Comparison of ENCODE assay signal across 8 cellular contexts in genomic region chr22:30397656-30398635, GRCh38.
A peak's percentile ranks its signal among the peaks of the same experiment; 100 is the strongest.
DNase-seq lines count a peak whose midpoint lies in the region; TF ChIP-seq lines count a peak whose summit lies in the region.

No MANE protein-coding gene starts in this region.

- no peak overlapping the region for H3K27ac Mint-ChIP-seq in nephron progenitor cell

- H3K27me3 ChIP-seq in BLaER1 treated with 17β-estradiol and CSF1 and Interleukin-3, amounts not matched to agents 10 nM and 100 nM, result peaks cover 0 to 17% (median 4%) of the 10 kb centered on the region in 11 experiments; a peak in 11 of 22 replicates
- H3K27me3 ChIP-seq in NT2/D1 (ENCODE audit: insufficient read depth, insufficient read length) (peaks cover 42% of the 10 kb centered on the region), endocrine pancreas (ENCODE audit: control insufficient read depth, insufficient read depth, low read length) (no peaks in the 10 kb centered on the region)

- peaks cover 37 to 49% (median 43%) of the 10 kb centered on the region in 10 experiments for H3K4me1 ChIP-seq in BLaER1 treated with 17β-estradiol and CSF1 and Interleukin-3, amounts not matched to agents 10 nM and 100 nM
- H3K4me1 ChIP-seq in NT2/D1 (ENCODE audit: insufficient read depth, insufficient read length), result peaks cover 8% of the 10 kb centered on the region
- H3K4me1 ChIP-seq in endocrine pancreas (ENCODE audit: control insufficient read depth, insufficient read depth, low read length), result no peaks in the 10 kb centered on the region

- TF ChIP-seq CTCF in nephron progenitor cell (IDR thresholded peaks at IDR 0.05), result no peak

- H3K4me2 ChIP-seq in BLaER1 treated with 17β-estradiol and CSF1 and Interleukin-3, amounts not matched to agents 10 nM and 100 nM, result peak overlapping the region; percentile 86 to 99 (median 94)

- DNase-seq in NT2/D1 (ENCODE audit: low read depth, low spot score), result no peak
- DNase-seq in nephron progenitor cell, result no peak
- DNase-seq in NCI-H2196 (lab: John Stamatoyannopoulos, UW; ENCODE audit: unreplicated experiment), result no peak
- DNase-seq in iPS-NIHi7 (ENCODE audit: extremely low spot score), result no peak
- no peak for DNase-seq in activated CD4-positive, alpha-beta T cell treated with anti-CD3 and anti-CD28 coated beads for 48 hours
- DNase-seq in RKO (ENCODE audit: low spot score), result no peak

- peaks cover 54% of the 10 kb centered on the region for H3K4me1 Mint-ChIP-seq in nephron progenitor cell

- peaks cover 36% of the 10 kb centered on the region for H3K27me3 Mint-ChIP-seq in nephron progenitor cell (ENCODE audit: low read depth, poor library complexity)

- H3K36me3 Mint-ChIP-seq in nephron progenitor cell (ENCODE audit: low read depth), result no peaks in the 10 kb centered on the region

- H3K36me3 ChIP-seq in BLaER1 treated with 17β-estradiol and CSF1 and Interleukin-3, amounts not matched to agents 10 nM and 100 nM, result peaks cover 0 to 8% (median 0%) of the 10 kb centered on the region in 11 experiments; a peak in 2 of 22 replicates
- H3K36me3 ChIP-seq in NT2/D1 (ENCODE audit: insufficient read depth, insufficient read length, low read length) (no peaks in the 10 kb centered on the region), endocrine pancreas (ENCODE audit: control insufficient read depth, insufficient read depth, low read length) (no peaks in the 10 kb centered on the region)

- H3K4me3 ChIP-seq in BLaER1 treated with 17β-estradiol and CSF1 and Interleukin-3, amounts not matched to agents 10 nM and 100 nM, result peak overlapping the region; percentile 59 to 78 (median 67)
- H3K4me3 ChIP-seq in NT2/D1 (ENCODE audit: insufficient read length, low read depth), result peak overlapping the region; percentile 47
- H3K4me3 ChIP-seq in endocrine pancreas (ENCODE audit: control insufficient read depth, insufficient read depth, low read length), result no peak overlapping the region

- peak overlapping the region; percentile 60 to 81 (median 76) for H3K9ac ChIP-seq in BLaER1 treated with 17β-estradiol and CSF1 and Interleukin-3, amounts not matched to agents 10 nM and 100 nM
- H3K9ac ChIP-seq in NT2/D1 (ENCODE audit: insufficient read length, low read depth) (peak overlapping the region; percentile 38), endocrine pancreas (ENCODE audit: control insufficient read depth, insufficient read depth, low read length) (peak overlapping the region; percentile 27)

- peaks cover 0 to 23% (median 0%) of the 10 kb centered on the region in 11 experiments; a peak in 7 of 22 replicates for H4K20me1 ChIP-seq in BLaER1 treated with 17β-estradiol and CSF1 and Interleukin-3, amounts not matched to agents 10 nM and 100 nM

- no peaks in the 10 kb centered on the region for H3K9me3 Mint-ChIP-seq in nephron progenitor cell

- H3K4me3 Mint-ChIP-seq in nephron progenitor cell, result peak overlapping the region; percentile 84

- peak overlapping the region in 3 of 11 experiments; percentile 2 to 37 (median 3); a peak in 1 of 22 replicates for H3K27ac ChIP-seq in BLaER1 treated with 17β-estradiol and CSF1 and Interleukin-3, amounts not matched to agents 10 nM and 100 nM

- no peaks in the 10 kb centered on the region for H3K9me3 ChIP-seq in BLaER1 treated with 17β-estradiol and CSF1 and Interleukin-3, amounts not matched to agents 10 nM and 100 nM (replicated peaks in 1 of 11)
- no peaks in the 10 kb centered on the region for H3K9me3 ChIP-seq in NT2/D1 (ENCODE audit: insufficient read depth, low read length)
- no peaks in the 10 kb centered on the region for H3K9me3 ChIP-seq in endocrine pancreas (ENCODE audit: control insufficient read depth, low read length)
